8 cellular contexts compared by ENCODE assay signal in the genomic region with DNA sequence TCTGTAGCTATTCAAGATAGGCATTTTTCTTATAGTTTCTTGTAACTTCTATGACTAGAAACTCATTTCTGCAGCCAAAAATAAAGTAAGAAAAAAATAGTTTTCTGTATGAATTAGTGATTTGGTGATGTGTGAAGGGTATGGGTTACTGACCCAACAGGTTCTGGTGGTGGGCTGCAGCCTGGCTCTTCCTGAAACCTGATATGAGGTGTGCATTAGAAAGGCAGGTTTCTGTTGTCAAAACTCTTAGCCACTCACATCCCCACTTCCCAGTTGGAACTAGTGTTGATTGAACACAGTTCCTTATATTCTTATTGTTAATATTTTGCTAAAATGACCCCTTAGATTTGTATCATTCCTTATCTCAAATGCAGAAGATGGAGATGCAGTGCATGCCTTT.
"Had no signal": no experiment of that assay in that cellular context is flagged by ENCODE, and none has a peak within 500 bp of the region (broad histone marks: within the 10 kb centered on the region; RNA-seq: fewer than 3 reads in every experiment).

No MANE protein-coding gene starts in this region.

- H3K4me3 Mint-ChIP-seq: H9, HFFc6 had no signal

- ATAC-seq: HCT116 had no signal

- H3K4me3 ChIP-seq: GM23248, HAP-1 had no signal

- H3K27ac ChIP-seq: GM23248 had no signal

- H3K9ac ChIP-seq: GM23248 had no signal

- H2AFZ ChIP-seq: GM23248 had no signal

- H3K9me3 Mint-ChIP-seq: H9, HFFc6 had no signal

- H3K9me3 ChIP-seq: HAP-1 had no signal

- H3K4me1 ChIP-seq: HAP-1 had no signal

- DNase-seq: GM23248, GOT3, HCEC 1CT had no signal

- FAIRE-seq: H54 had no signal

- H3K27ac Mint-ChIP-seq: H9, HFFc6 had no signal

- H3K36me3 ChIP-seq: HAP-1 had no signal
